Comparison of ENCODE assay signal across 10 cellular contexts in the genomic region with DNA sequence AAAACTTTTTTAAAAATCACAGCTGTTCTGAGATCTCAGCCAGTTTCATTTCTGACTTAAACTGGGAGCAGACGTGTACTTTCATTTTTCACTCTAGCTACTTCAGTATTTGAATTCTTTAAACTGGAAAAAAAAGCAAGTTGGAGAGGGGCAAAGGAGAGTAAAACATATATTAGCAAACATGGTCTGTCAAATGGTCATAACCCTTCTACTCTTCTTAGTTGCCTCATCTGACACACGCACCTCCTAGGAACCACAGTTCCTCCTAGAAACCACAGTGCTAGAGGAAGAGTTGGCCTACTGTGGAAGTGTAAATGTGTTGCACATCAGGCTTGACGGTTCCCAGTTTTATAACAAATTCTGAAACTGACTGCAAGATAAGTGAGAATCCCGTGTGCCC. TPM values are rescaled to one million over a fixed set of nuclear protein-coding genes. Genes with fewer than 3 reads are reported as not detected.
A peak's percentile ranks its signal among the peaks of the same experiment; 100 is the strongest.
DNase-seq lines count a peak whose midpoint lies in the region; ATAC-seq, FAIRE-seq and TF ChIP-seq lines count a peak whose summit lies in the region.
"Had no signal": no experiment of that assay in that cellular context is flagged by ENCODE, and none has a peak within 500 bp of the region (broad histone marks: within the 10 kb centered on the region; RNA-seq: fewer than 3 reads in every experiment).

No MANE protein-coding gene starts in this region.

- no peaks in the 10 kb centered on the region for H4K20me1 ChIP-seq in HepG2 (ENCODE audit: insufficient read depth, low read length)

- BruUV-seq in HepG2 (replicated peaks; lab: Mats Ljungman, UMichigan) = no TSS peak

- DNase-seq in right lobe of liver (no peak), HepG2 (ENCODE audit: low spot score) (no peak), NB4 (ENCODE audit: low read depth) (peak; percentile 15), lower leg skin (ENCODE audit: low spot score in 2 of 2) (no peak), NCI-H2196 treated with DMSO at 0.1 percent for 48 hours (lab: John Stamatoyannopoulos, UW; ENCODE audit: unreplicated experiment) (no peak), GM19238 (ENCODE audit: insufficient read length, low spot score) (no peak)
- DNase-seq in stimulated activated CD4-positive, alpha-beta T cell treated with anti-CD3 and anti-CD28 coated beads, Interleukin-2, amount 100 ng/mL, for 24 hours = no peak
- DNase-seq: esophagus squamous epithelium had no signal

- no peak for FAIRE-seq in HepG2 (lab: Jason Lieb, UNC)

- H3K79me2 ChIP-seq in HepG2 (ENCODE audit: insufficient read depth, low read length) = no peaks in the 10 kb centered on the region

- H3K36me3 ChIP-seq in right lobe of liver = peaks cover 0 to 43% (median 17%) of the 10 kb centered on the region in 4 donors
- H3K36me3 ChIP-seq in HepG2 (replicated peaks in 1 of 2; ENCODE audit: control insufficient read depth in 1 of 2, insufficient read depth in 2 of 2, low read length in 2 of 2) = peaks cover 6 to 72% of the 10 kb centered on the region in 2 experiments

- no peak for TF ChIP-seq RAD21 in HepG2 (CRISPR knock-in tag; IDR thresholded peaks at IDR 0.05)

- no peaks in the 10 kb centered on the region for H3K9me3 ChIP-seq in right lobe of liver
- H3K9me3 ChIP-seq in HepG2 (ENCODE audit: low read length) = no peaks in the 10 kb centered on the region
- H3K9me3 ChIP-seq: esophagus squamous epithelium had no signal

- H3K4me2 ChIP-seq in HepG2 (ENCODE audit: low read depth, low read length) = no peak overlapping the region

- no peak for TF ChIP-seq POLR2A in right lobe of liver (IDR thresholded peaks at IDR 0.05)
- no peak for TF ChIP-seq POLR2A in HepG2 (IDR thresholded peaks at IDR 0.05; ENCODE audit: insufficient read depth in 1 of 2, low read depth in 2 of 2, low read length in 2 of 2)
- TF ChIP-seq POLR2A in NB4 (IDR thresholded peaks at IDR 0.05; ENCODE audit: extremely low read depth, insufficient read length) = no peak
- TF ChIP-seq POLR2A in lower leg skin (IDR thresholded peaks at IDR 0.05) = no peak

- no peak overlapping the region for H2AFZ ChIP-seq in HepG2 (ENCODE audit: low read length)

- intact Hi-C loops in right lobe of liver (cut with DNase I) (no loop called here), HepG2 (cut with micrococcal nuclease; ENCODE audit: unreplicated experiment) (no loop called here), lower leg skin (cut with DNase I; ENCODE audit: low total_unique reads) (no loop called here)

- no peaks in the 10 kb centered on the region for H3K27me3 ChIP-seq in right lobe of liver
- no peaks in the 10 kb centered on the region for H3K27me3 ChIP-seq in HepG2 (ENCODE audit: control insufficient read depth in 1 of 2, insufficient read depth in 2 of 2, low read length in 2 of 2)
- H3K27me3 ChIP-seq: esophagus squamous epithelium had no signal

- no peak overlapping the region for H3K9ac ChIP-seq in HepG2 (ENCODE audit: insufficient read depth, low read depth, low read length)

- 39% methylated on average over 4 of the region's 4 CpGs for WGBS in right lobe of liver (ENCODE audit: insufficient coverage, low coverage, low lambda C conversion rate, missing lambda C conversion rate)
- WGBS in HepG2 (ENCODE audit: low lambda C conversion rate) = 98% methylated on average over 4 of the region's 4 CpGs
- 79 to 84% methylated on average over 4 of the region's 4 CpGs for WGBS in lower leg skin, 2 donors

- POLR2A ChIA-PET in HepG2 (lab: Yijun Ruan, JAX) = no interaction called here

- H3K27ac ChIP-seq in right lobe of liver (no peak overlapping the region), HepG2 (ENCODE audit: extremely low read length, insufficient read depth, low read length) (no peak overlapping the region)
- H3K27ac ChIP-seq: esophagus squamous epithelium had no signal

- TF ChIP-seq EP300 in HepG2 (IDR thresholded peaks at IDR 0.05; ENCODE audit: low read depth in 2 of 2, low read length in 2 of 2) = no peak
- TF ChIP-seq EP300 in HepG2 (CRISPR knock-in tag; IDR thresholded peaks at IDR 0.05; ENCODE audit: borderline replicate concordance) = no peak

- H3K4me1 ChIP-seq in right lobe of liver (peaks cover 0 to 6% (median 0%) of the 10 kb centered on the region in 4 donors), HepG2 (ENCODE audit: insufficient read depth, low read length) (no peaks in the 10 kb centered on the region)

- in situ Hi-C loops in HepG2 (cut with HindIII; ENCODE audit: extremely low pct_ligation_motif_present, low pct_unique_long_range_greater_than_20kb) = no loop called here

- ATAC-seq in right lobe of liver (peak; percentile 53 to 77 (median 62)), HepG2 (no peak), HG02870 (IDR thresholded peaks at IDR 0.05; ENCODE audit: unreplicated experiment) (peak; percentile 71)
- ATAC-seq: Panc1 had no signal

- H3K4me3 ChIP-seq in right lobe of liver (no peak overlapping the region), HepG2 (replicated peaks in 1 of 3; ENCODE audit: insufficient read depth in 1 of 3, low read depth in 2 of 3, low read length in 3 of 3) (no peak overlapping the region), NB4 (ENCODE audit: low read depth, low read length) (no peak overlapping the region), lower leg skin (ENCODE audit: low read depth, poor library complexity, severe bottlenecking) (no peak overlapping the region)
- H3K4me3 ChIP-seq: esophagus squamous epithelium had no signal

- CTCF ChIA-PET in HepG2 (lab: Yijun Ruan, JAX; ENCODE audit: low intra/inter-chr PET ratio, low total read pairs) = no interaction called here

- TF ChIP-seq CTCF in right lobe of liver (IDR thresholded peaks at IDR 0.05) = no peak
- TF ChIP-seq CTCF in HepG2 (CRISPR knock-in tag; IDR thresholded peaks at IDR 0.05) = no peak
- TF ChIP-seq CTCF in NB4 (IDR thresholded peaks at IDR 0.05; ENCODE audit: low read depth, low read length) = no peak
- no peak for TF ChIP-seq CTCF in lower leg skin (IDR thresholded peaks at IDR 0.05)

TF ChIP-seq in HepG2, 621 proteins besides CTCF, POLR2A, EP300 and RAD21:
- TF ChIP-seq ZMYM2 (CRISPR knock-in tag; IDR thresholded peaks at IDR 0.05) (no peak), DMAP1 (CRISPR knock-in tag; IDR thresholded peaks at IDR 0.05) (no peak), KLF9 (CRISPR knock-in tag; IDR thresholded peaks at IDR 0.05; ENCODE audit: low read depth) (no peak)

RNA-seq across cellular contexts. Expression of gene TM9SF2, which starts 47.2 kb away (rescaled TPM):
- total RNA-seq in right lobe of liver = 100 to 1,000 TPM in 1 of 6 experiments, 10 to 100 TPM in 5; 83.6 to 102 (median 92.2) TPM
- total RNA-seq in HepG2 (2016; rRNA removed; fragmentation: Illumina TruSeq; extraction: Trizol) = 74.2 and 123 TPM in 2 replicates
- 7.8 and 10.3 TPM in 2 replicates for total RNA-seq in HepG2 (2016; cell fraction: cytosol; rRNA removed; fragmentation: Illumina TruSeq; extraction: Trizol; ENCODE audit: low read depth)
- 66.7 and 127 TPM in 2 replicates for total RNA-seq in HepG2 (2016; cell fraction: insoluble cytoplasmic fraction; rRNA removed; fragmentation: Illumina TruSeq; extraction: Trizol)
- total RNA-seq in HepG2 (2016; cell fraction: membrane; rRNA removed; fragmentation: Illumina TruSeq; extraction: Trizol) = 20.6 and 26.5 TPM in 2 replicates
- total RNA-seq in HepG2 (2016; cell fraction: nucleus; rRNA removed; fragmentation: Illumina TruSeq; extraction: Trizol) = 119 and 147 TPM in 2 replicates
- 80.5 and 94.1 TPM in 2 replicates for polyA plus RNA-seq in HepG2 (2011; rRNA removed)
- 48.2 and 89.3 TPM in 2 replicates for polyA plus RNA-seq in HepG2 (2011; cell fraction: cytosol; rRNA removed)
- polyA plus RNA-seq in HepG2 (2011; cell fraction: nucleus; rRNA removed) = 21.5 and 29.4 TPM in 2 replicates
- polyA plus RNA-seq in HepG2 (2012) = 98.2 and 106 TPM in 2 replicates
- polyA plus RNA-seq in HepG2 (2016; cell fraction: cytosol; fragmentation: Illumina TruSeq; extraction: Trizol; ENCODE audit: low read depth) = 5.2 and 6.0 TPM in 2 replicates
- polyA plus RNA-seq in HepG2 (2016; cell fraction: insoluble cytoplasmic fraction; fragmentation: Illumina TruSeq; extraction: Trizol; ENCODE audit: low read depth) = 56.6 and 59.1 TPM in 2 replicates
- 12.1 and 14.1 TPM in 2 replicates for polyA plus RNA-seq in HepG2 (2016; cell fraction: membrane; fragmentation: Illumina TruSeq; extraction: Trizol; ENCODE audit: low read depth)
- polyA plus RNA-seq in HepG2 (2016; cell fraction: nucleus; fragmentation: Illumina TruSeq; extraction: Trizol; ENCODE audit: insufficient read depth, low read depth) = 114 and 122 TPM in 2 replicates
- 60.8 and 81.5 TPM in 2 replicates for polyA minus RNA-seq in HepG2 (2011; rRNA and poly(A)+ RNA removed; ENCODE audit: low replicate concordance)
- polyA minus RNA-seq in HepG2 (2011; cell fraction: cytosol; rRNA and poly(A)+ RNA removed) = 134 and 137 TPM in 2 replicates
- polyA minus RNA-seq in HepG2 (2011; cell fraction: nucleus; rRNA and poly(A)+ RNA removed) = 65.5 and 71.9 TPM in 2 replicates
- total RNA-seq in lower leg skin = 100 to 1,000 TPM in 2 of 4 donors, 10 to 100 TPM in 2; 66.5 to 111 (median 88.0) TPM

RNA-seq across cellular contexts. Expression of gene CLYBL, which starts 58.0 kb away (rescaled TPM):
- total RNA-seq in right lobe of liver (10 to 100 TPM; 38.1 to 56.8 (median 46.4) TPM), HepG2 (2016; rRNA removed; fragmentation: Illumina TruSeq; extraction: Trizol) (9.6 and 14.5 TPM in 2 replicates), lower leg skin (1 to 10 TPM; 3.6 to 5.8 (median 4.4) TPM)
- 2.0 and 2.9 TPM in 2 replicates for total RNA-seq in HepG2 (2016; cell fraction: cytosol; rRNA removed; fragmentation: Illumina TruSeq; extraction: Trizol; ENCODE audit: low read depth)
- total RNA-seq in HepG2 (2016; cell fraction: insoluble cytoplasmic fraction; rRNA removed; fragmentation: Illumina TruSeq; extraction: Trizol) = 9.5 and 15.4 TPM in 2 replicates
- 3.3 and 3.6 TPM in 2 replicates for total RNA-seq in HepG2 (2016; cell fraction: membrane; rRNA removed; fragmentation: Illumina TruSeq; extraction: Trizol)
- 6.5 and 8.3 TPM in 2 replicates for total RNA-seq in HepG2 (2016; cell fraction: nucleus; rRNA removed; fragmentation: Illumina TruSeq; extraction: Trizol)
- polyA plus RNA-seq in HepG2 (2011; rRNA removed) = 10.7 and 12.7 TPM in 2 replicates
- 5.3 and 10.1 TPM in 2 replicates for polyA plus RNA-seq in HepG2 (2011; cell fraction: cytosol; rRNA removed)
- polyA plus RNA-seq in HepG2 (2011; cell fraction: nucleus; rRNA removed) = 10.8 and 13.7 TPM in 2 replicates
- 13.3 and 18.6 TPM in 2 replicates for polyA plus RNA-seq in HepG2 (2012)
- 2.8 and 3.7 TPM in 2 replicates for polyA plus RNA-seq in HepG2 (2016; cell fraction: cytosol; fragmentation: Illumina TruSeq; extraction: Trizol; ENCODE audit: low read depth)
- 21.4 and 21.5 TPM in 2 replicates for polyA plus RNA-seq in HepG2 (2016; cell fraction: insoluble cytoplasmic fraction; fragmentation: Illumina TruSeq; extraction: Trizol; ENCODE audit: low read depth)
- polyA plus RNA-seq in HepG2 (2016; cell fraction: membrane; fragmentation: Illumina TruSeq; extraction: Trizol; ENCODE audit: low read depth) = 4.2 and 5.1 TPM in 2 replicates
- 12.2 and 12.3 TPM in 2 replicates for polyA plus RNA-seq in HepG2 (2016; cell fraction: nucleus; fragmentation: Illumina TruSeq; extraction: Trizol; ENCODE audit: insufficient read depth, low read depth)
- 1.0 and 3.9 TPM in 2 replicates for polyA minus RNA-seq in HepG2 (2011; rRNA and poly(A)+ RNA removed; ENCODE audit: low replicate concordance)
- 4.7 and 5.9 TPM in 2 replicates for polyA minus RNA-seq in HepG2 (2011; cell fraction: cytosol; rRNA and poly(A)+ RNA removed)
- polyA minus RNA-seq in HepG2 (2011; cell fraction: nucleus; rRNA and poly(A)+ RNA removed) = 18.8 and 21.1 TPM in 2 replicates
